13 cellular contexts compared by ENCODE assay signal in genomic region chr10:71077143-71077581, GRCh38.
DNase-seq lines count a peak whose midpoint lies in the region; ATAC-seq and TF ChIP-seq lines count a peak whose summit lies in the region.
"Had no signal": no experiment of that assay in that cellular context is flagged by ENCODE, and none has a peak within 500 bp of the region (broad histone marks: within the 10 kb centered on the region; RNA-seq: fewer than 3 reads in every experiment).

No MANE protein-coding gene starts in this region.

- H3K4me1 Mint-ChIP-seq in T-helper 17 cell (peaks cover 3% of the 10 kb centered on the region), progenitor cell of endocrine pancreas (ENCODE audit: low read depth) (no peaks in the 10 kb centered on the region)

- DNase-seq in T-helper 17 cell (no peak), foreskin keratinocyte (peak in 1 of 2 donors; percentile 48), progenitor cell of endocrine pancreas (ENCODE audit: low spot score, unreplicated experiment) (peak; percentile 5), NAMALWA (ENCODE audit: low spot score) (no peak), hepatic stellate cell (ENCODE audit: low spot score) (no peak), NOMO-1 treated with dmso at 0.1 percent for 144 hours (lab: John Stamatoyannopoulos, UW; ENCODE audit: unreplicated experiment) (no peak)
- DNase-seq: effector CD8-positive, alpha-beta T cell; EL; GOT3; SW 1271 had no signal

- no peaks in the 10 kb centered on the region for H3K36me3 ChIP-seq in BLaER1 treated with 17β-estradiol and CSF1 and Interleukin-3, amounts not matched to agents 10 nM and 100 nM

- H3K27me3 Mint-ChIP-seq in T-helper 17 cell, result peaks cover 33% of the 10 kb centered on the region
- H3K27me3 Mint-ChIP-seq in progenitor cell of endocrine pancreas, result peaks cover 33% of the 10 kb centered on the region

- H4K20me1 ChIP-seq in BLaER1 treated with 17β-estradiol and CSF1 and Interleukin-3, amounts not matched to agents 10 nM and 100 nM, result no peaks in the 10 kb centered on the region

- H3K9ac ChIP-seq in BLaER1 treated with 17β-estradiol and CSF1 and Interleukin-3, amounts not matched to agents 10 nM and 100 nM, result no peak overlapping the region

- ATAC-seq in T-helper 17 cell (no peak), foreskin keratinocyte (peak; percentile 22), HG02678 (IDR thresholded peaks at IDR 0.05; ENCODE audit: unreplicated experiment) (no peak)

- H3K27me3 ChIP-seq in BLaER1 treated with 17β-estradiol and CSF1 and Interleukin-3, amounts not matched to agents 10 nM and 100 nM, result no peaks in the 10 kb centered on the region
- H3K27me3 ChIP-seq in foreskin keratinocyte, result peaks cover 9% of the 10 kb centered on the region

- H3K4me3 ChIP-seq in BLaER1 treated with 17β-estradiol and CSF1 and Interleukin-3, amounts not matched to agents 10 nM and 100 nM, result no peak overlapping the region

- no peak overlapping the region for H3K27ac ChIP-seq in BLaER1 treated with 17β-estradiol and CSF1 and Interleukin-3, amounts not matched to agents 10 nM and 100 nM
- H3K27ac ChIP-seq in foreskin keratinocyte, result no peak overlapping the region

- H3K27ac Mint-ChIP-seq in T-helper 17 cell (peak overlapping the region; percentile 47), progenitor cell of endocrine pancreas (no peak overlapping the region)
- H3K27ac Mint-ChIP-seq: activated T-helper 2 cell treated with anti-CD3 and anti-CD28 coated beads, Interferon-gamma antibody, Interleukin-2, Interleukin-4, amounts not matched to agents 10 μg/mL and 5 μg/mL and 100 μg/mL, durations not matched to agents 14 hours and 24 hours and 36 hours had no signal

- H3K4me1 ChIP-seq in BLaER1 treated with 17β-estradiol and CSF1 and Interleukin-3, amounts not matched to agents 10 nM and 100 nM, result peaks cover 21 to 34% (median 28%) of the 10 kb centered on the region in 10 experiments
- H3K4me1 ChIP-seq in foreskin keratinocyte, result peaks cover 6% of the 10 kb centered on the region

- TF ChIP-seq CTCF in foreskin keratinocyte (conservative IDR thresholded peaks at IDR 0.05) (no peak), progenitor cell of endocrine pancreas (IDR thresholded peaks at IDR 0.05; ENCODE audit: unreplicated experiment) (no peak)

- no peaks in the 10 kb centered on the region for H3K9me3 Mint-ChIP-seq in progenitor cell of endocrine pancreas (ENCODE audit: low read depth)
- H3K9me3 Mint-ChIP-seq: activated T-helper 2 cell treated with anti-CD3 and anti-CD28 coated beads, Interferon-gamma antibody, Interleukin-2, Interleukin-4, amounts not matched to agents 10 μg/mL and 5 μg/mL and 100 μg/mL, durations not matched to agents 14 hours and 24 hours and 36 hours had no signal

- H3K4me3 Mint-ChIP-seq in T-helper 17 cell, result no peak overlapping the region
- H3K4me3 Mint-ChIP-seq in progenitor cell of endocrine pancreas (ENCODE audit: low read depth), result no peak overlapping the region

- H3K36me3 Mint-ChIP-seq in T-helper 17 cell (ENCODE audit: low read depth) (peaks cover 1% of the 10 kb centered on the region), progenitor cell of endocrine pancreas (ENCODE audit: insufficient read depth) (no peaks in the 10 kb centered on the region)

- H3K9me3 ChIP-seq in BLaER1 treated with 17β-estradiol and CSF1 and Interleukin-3, amounts not matched to agents 10 nM and 100 nM (replicated peaks in 1 of 11), result no peaks in the 10 kb centered on the region
- H3K9me3 ChIP-seq in T-helper 17 cell (ENCODE audit: control insufficient read depth, low read length, poor library complexity, severe bottlenecking), result no peaks in the 10 kb centered on the region

- peak overlapping the region in 10 of 11 experiments; percentile 1 to 61 (median 44); a peak in 17 of 22 replicates for H3K4me2 ChIP-seq in BLaER1 treated with 17β-estradiol and CSF1 and Interleukin-3, amounts not matched to agents 10 nM and 100 nM
